ENCODE assay signal across 25 cellular contexts in the genomic region with DNA sequence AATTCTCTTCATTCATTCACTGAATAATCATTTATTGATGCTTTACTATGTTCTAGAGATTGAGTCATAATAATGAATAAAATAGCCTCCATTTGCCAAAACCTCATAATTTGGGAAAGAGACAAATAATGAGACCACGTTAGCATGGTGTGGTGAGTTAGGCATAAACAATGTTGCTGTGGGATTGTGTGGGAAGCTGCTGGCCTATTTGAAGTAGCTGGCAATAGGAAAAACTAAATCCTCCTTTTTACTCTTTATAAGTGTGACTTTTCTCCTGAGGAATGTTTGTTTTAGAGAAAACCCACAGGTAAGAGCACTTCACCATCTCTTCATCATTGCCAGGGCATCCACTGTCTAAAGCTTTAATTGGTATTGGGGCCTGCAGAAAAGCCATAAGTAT.
DNase-seq lines count a peak whose midpoint lies in the region; ATAC-seq, FAIRE-seq and TF ChIP-seq lines count a peak whose summit lies in the region.
"Had no signal": no experiment of that assay in that cellular context is flagged by ENCODE, and none has a peak within 500 bp of the region (broad histone marks: within the 10 kb centered on the region; RNA-seq: fewer than 3 reads in every experiment).

No MANE protein-coding gene starts in this region.

- H3K27ac ChIP-seq in mammary epithelial cell (ENCODE audit: insufficient read depth, low read depth, low read length), result peak overlapping the region; percentile 72
- no peak overlapping the region for H3K27ac ChIP-seq in keratinocyte (ENCODE audit: control insufficient read depth, insufficient read depth, low read length)
- H3K27ac ChIP-seq in spleen, result no peak overlapping the region
- H3K27ac ChIP-seq: KMS-11, thoracic aorta had no signal

- peaks cover 4% of the 10 kb centered on the region for H3K27me3 Mint-ChIP-seq in activated naive CD4-positive, alpha-beta T cell treated with anti-CD3 and anti-CD28 coated beads for 36 hours (ENCODE audit: low read depth)
- H3K27me3 Mint-ChIP-seq: CD4-positive, alpha-beta T cell had no signal

- no peak overlapping the region for H3K4me3 ChIP-seq in AG10803 (ENCODE audit: low read length)
- no peak overlapping the region for H3K4me3 ChIP-seq in mammary epithelial cell (replicated peaks in 1 of 3; ENCODE audit: insufficient read depth in 1 of 3, low read depth in 2 of 3, low read length in 3 of 3)
- H3K4me3 ChIP-seq in keratinocyte (ENCODE audit: control insufficient read depth in 2 of 3, extremely low read depth in 1 of 3, insufficient read depth in 2 of 3, low read depth in 1 of 3, low read length in 3 of 3), result no peak overlapping the region
- H3K4me3 ChIP-seq in spleen, result no peak overlapping the region
- H3K4me3 ChIP-seq: thoracic aorta had no signal

- H2AFZ ChIP-seq in mammary epithelial cell (ENCODE audit: low read depth, low read length) (peak overlapping the region; percentile 7), keratinocyte (ENCODE audit: control insufficient read depth, low read length) (no peak overlapping the region)

- H4K20me1 ChIP-seq in mammary epithelial cell (ENCODE audit: insufficient read depth, low read length) (no peaks in the 10 kb centered on the region), keratinocyte (ENCODE audit: control insufficient read depth, extremely low read depth, insufficient read depth, low read length) (no peaks in the 10 kb centered on the region)

- H3K27me3 ChIP-seq in mammary epithelial cell (ENCODE audit: insufficient read depth, low read length) (no peaks in the 10 kb centered on the region), keratinocyte (ENCODE audit: control insufficient read depth, extremely low read depth, insufficient read depth, low read length) (no peaks in the 10 kb centered on the region), spleen (replicated peaks in 1 of 7) (peaks cover 0 to 5% (median 0%) of the 10 kb centered on the region in 7 donors)

- TF ChIP-seq CTCF in AG10803 (conservative IDR thresholded peaks at IDR 0.05; ENCODE audit: low read length) (no peak), mammary epithelial cell (conservative IDR thresholded peaks at IDR 0.05 in 1 of 2, IDR thresholded peaks at IDR 0.05 in 1 of 2; ENCODE audit: extremely low read depth in 1 of 2, insufficient read depth in 1 of 2, low read depth in 1 of 2, low read length in 2 of 2) (no peak), keratinocyte (optimal IDR thresholded peaks at IDR 0.05 in 1 of 3, IDR thresholded peaks at IDR 0.05 in 1 of 3, conservative IDR thresholded peaks at IDR 0.05 in 1 of 3; ENCODE audit: extremely low read depth in 1 of 3, insufficient read depth in 2 of 3, low read length in 3 of 3) (no peak), spleen (IDR thresholded peaks at IDR 0.05 in 8 of 11, conservative IDR thresholded peaks at IDR 0.05 in 3 of 11) (no peak)

- no TSS peak for BruUV-seq in mammary epithelial cell (replicated peaks; lab: Mats Ljungman, UMichigan)

- H3K36me3 ChIP-seq in mammary epithelial cell (ENCODE audit: insufficient read depth, low read length) (no peaks in the 10 kb centered on the region), keratinocyte (ENCODE audit: control insufficient read depth in 2 of 2, extremely low read depth in 1 of 2, insufficient read depth in 2 of 2, low read length in 2 of 2) (no peaks in the 10 kb centered on the region), spleen (no peaks in the 10 kb centered on the region)
- H3K36me3 ChIP-seq: thoracic aorta had no signal

- H3K4me1 ChIP-seq in mammary epithelial cell (ENCODE audit: insufficient read depth, low read length) (peaks cover 52% of the 10 kb centered on the region), keratinocyte (ENCODE audit: control insufficient read depth, extremely low read depth, insufficient read depth, low read length) (peaks cover 34% of the 10 kb centered on the region), spleen (peaks cover 0 to 14% (median 7%) of the 10 kb centered on the region in 6 donors)

- no peaks in the 10 kb centered on the region for H3K9me3 Mint-ChIP-seq in activated naive CD4-positive, alpha-beta T cell treated with anti-CD3 and anti-CD28 coated beads for 36 hours
- H3K9me3 Mint-ChIP-seq: activated naive CD4-positive, alpha-beta T cell treated with anti-CD3 and anti-CD28 coated beads, Interleukin-2, amount 50 U/mL, for 72 hours; activated T-cell treated with anti-CD3 and anti-CD28 coated beads, Interleukin-2, amount 50 U/mL, for 72 hours; CD4-positive, alpha-beta T cell; stimulated activated effector memory CD8-positive, alpha-beta T cell treated with anti-CD3 and anti-CD28 coated beads, Interleukin-12 subunit alpha, Interleukin-12 subunit beta, amount 100 ng/mL, for 72 hours had no signal

- H3K9me3 ChIP-seq in mammary epithelial cell (replicated peaks; ENCODE audit: insufficient read depth, low read length) (no peaks in the 10 kb centered on the region), keratinocyte (ENCODE audit: control insufficient read depth, low read depth, low read length) (no peaks in the 10 kb centered on the region), spleen (no peaks in the 10 kb centered on the region)
- H3K9me3 ChIP-seq: SK-N-SH, thoracic aorta had no signal

- ATAC-seq in HG03108 (IDR thresholded peaks at IDR 0.05; ENCODE audit: unreplicated experiment), result no peak
- ATAC-seq: activated CD8-positive, alpha-beta T cell treated with anti-CD3 and anti-CD28 coated beads, Interleukin-2, amount 10 ng/mL, durations not matched to agents 7 days and 5 days; activated naive CD4-positive, alpha-beta T cell treated with anti-CD3 and anti-CD28 coated beads, Interleukin-2, amount 50 U/mL, for 72 hours; activated T-cell treated with anti-CD3 and anti-CD28 coated beads, Interleukin-2, amount 50 U/mL, for 72 hours; right cardiac atrium; stimulated activated effector memory CD8-positive, alpha-beta T cell treated with anti-CD3 and anti-CD28 coated beads, Interleukin-12 subunit alpha, Interleukin-12 subunit beta, amount 100 ng/mL, for 72 hours had no signal

- H3K4me3 Mint-ChIP-seq in activated naive CD4-positive, alpha-beta T cell treated with anti-CD3 and anti-CD28 coated beads for 36 hours, result no peak overlapping the region
- H3K4me3 Mint-ChIP-seq: activated CD8-positive, alpha-beta T cell treated with anti-CD3 and anti-CD28 coated beads, Interleukin-2, amount 10 ng/mL, durations not matched to agents 7 days and 5 days; activated T-cell treated with anti-CD3 and anti-CD28 coated beads, Interleukin-2, amount 50 U/mL, for 72 hours; CD4-positive, alpha-beta T cell; stimulated activated effector memory CD8-positive, alpha-beta T cell treated with anti-CD3 and anti-CD28 coated beads, Interleukin-12 subunit alpha, Interleukin-12 subunit beta, amount 100 ng/mL, for 72 hours had no signal

- CTCF ChIA-PET in mammary epithelial cell (lab: Charles Lee; ENCODE audit: low non-redundant PET), result interaction anchor here (0.6 kb wide), 1 partner anchor 68 kb away, joined by 3 read pairs; no protein-coding TSS in a partner anchor
- CTCF ChIA-PET in activated naive CD4-positive, alpha-beta T cell treated with anti-CD3 and anti-CD28 coated beads for 36 hours (lab: Charles Lee), result interaction anchor here (5.8 kb wide), 1 partner anchor 7 kb away, joined by 32 read pairs; no protein-coding TSS in a partner anchor

- no peaks in the 10 kb centered on the region for H3K36me3 Mint-ChIP-seq in activated naive CD4-positive, alpha-beta T cell treated with anti-CD3 and anti-CD28 coated beads for 36 hours (ENCODE audit: low read depth)
- H3K36me3 Mint-ChIP-seq: activated naive CD4-positive, alpha-beta T cell treated with anti-CD3 and anti-CD28 coated beads, Interleukin-2, amount 50 U/mL, for 72 hours; stimulated activated effector memory CD8-positive, alpha-beta T cell treated with anti-CD3 and anti-CD28 coated beads, Interleukin-12 subunit alpha, Interleukin-12 subunit beta, amount 100 ng/mL, for 72 hours had no signal

- no peaks in the 10 kb centered on the region for H3K9me1 ChIP-seq in keratinocyte (ENCODE audit: control insufficient read depth, extremely low read depth, insufficient read depth, low read length)

- no peak overlapping the region for H3K27ac Mint-ChIP-seq in activated naive CD4-positive, alpha-beta T cell treated with anti-CD3 and anti-CD28 coated beads for 36 hours
- H3K27ac Mint-ChIP-seq: activated CD8-positive, alpha-beta T cell treated with anti-CD3 and anti-CD28 coated beads, Interleukin-2, amount 10 ng/mL, durations not matched to agents 7 days and 5 days; activated naive CD4-positive, alpha-beta T cell treated with anti-CD3 and anti-CD28 coated beads, Interleukin-2, amount 50 U/mL, for 72 hours; activated T-cell treated with anti-CD3 and anti-CD28 coated beads, Interleukin-2, amount 50 U/mL, for 72 hours; CD4-positive, alpha-beta T cell; stimulated activated effector memory CD8-positive, alpha-beta T cell treated with anti-CD3 and anti-CD28 coated beads, Interleukin-12 subunit alpha, Interleukin-12 subunit beta, amount 100 ng/mL, for 72 hours had no signal

- H3K79me2 ChIP-seq in mammary epithelial cell (ENCODE audit: insufficient read depth, low read length), result no peaks in the 10 kb centered on the region
- H3K79me2 ChIP-seq in keratinocyte (ENCODE audit: control insufficient read depth, insufficient read depth, low read length), result no peaks in the 10 kb centered on the region

- dilution Hi-C loops in mammary epithelial cell (cut with HindIII; ENCODE audit: low sequenced_read_pairs), result loop anchor here (25.0 kb wide), 1 partner anchor 153 kb away; no protein-coding TSS in a partner anchor
- dilution Hi-C loops in keratinocyte (cut with MboI; ENCODE audit: extremely low pct_ligation_motif_present, low sequenced_read_pairs), result no loop called here

- in situ Hi-C loops in mammary epithelial cell (cut with MboI; ENCODE audit: low sequenced_read_pairs in 2 of 2), result no loop called here

- no peak overlapping the region for H3K9ac ChIP-seq in mammary epithelial cell (ENCODE audit: insufficient read depth, low read length)
- no peak overlapping the region for H3K9ac ChIP-seq in keratinocyte (ENCODE audit: control insufficient read depth, extremely low read depth, insufficient read depth, low read length)
- H3K9ac ChIP-seq: KMS-11, SK-N-SH had no signal

- peak; percentile 29 for FAIRE-seq in keratinocyte (lab: Jason Lieb, UNC)
- FAIRE-seq: endothelial cell of umbilical vein had no signal

- no peak for TF ChIP-seq POLR2A in spleen (IDR thresholded peaks at IDR 0.05)

- peaks cover 4% of the 10 kb centered on the region for H3K4me1 Mint-ChIP-seq in activated naive CD4-positive, alpha-beta T cell treated with anti-CD3 and anti-CD28 coated beads for 36 hours (ENCODE audit: low read depth)
- H3K4me1 Mint-ChIP-seq: stimulated activated effector memory CD8-positive, alpha-beta T cell treated with anti-CD3 and anti-CD28 coated beads, Interleukin-12 subunit alpha, Interleukin-12 subunit beta, amount 100 ng/mL, for 72 hours had no signal

- 0% methylated on average over 1 of the region's 1 CpG for WGBS in mammary epithelial cell (ENCODE audit: low coverage, missing lambda C conversion rate)
- WGBS in spleen, 5 donors, result 67 to 85% (median 71%) methylated on average over 1 of the region's 1 CpG

- H3K4me2 ChIP-seq in mammary epithelial cell (ENCODE audit: insufficient read depth, low read depth, low read length) (no peak overlapping the region), keratinocyte (ENCODE audit: control insufficient read depth, extremely low read depth, insufficient read depth, low read depth, low read length) (no peak overlapping the region)
- H3K4me2 ChIP-seq: KMS-11, SK-N-SH had no signal

- DNase-seq in AG10803 (ENCODE audit: low read depth), result peak; percentile 73
- peak; percentile 18 for DNase-seq in HT1080 (ENCODE audit: low read depth)
- DNase-seq in mammary epithelial cell, result peak; percentile 64
- DNase-seq in keratinocyte (ENCODE audit: low read depth, low spot score), result no peak
- DNase-seq in spleen, result no peak
- DNase-seq in activated naive CD4-positive, alpha-beta T cell treated with anti-CD3 and anti-CD28 coated beads for 36 hours, result no peak
- no peak for DNase-seq in HuH-7 (ENCODE audit: low spot score)
- DNase-seq: activated CD4-positive, CD25-positive, alpha-beta regulatory T cell; activated CD8-positive, alpha-beta T cell treated with anti-CD3 and anti-CD28 coated beads, Interleukin-2, amount 10 ng/mL, durations not matched to agents 7 days and 5 days; activated T-cell treated with anti-CD3 and anti-CD28 coated beads, Interleukin-2, amount 50 U/mL, for 72 hours; CD4-positive, alpha-beta T cell; DMS153; glutamatergic neuron; NCI-H1092; NCI-H2081 treated with DMSO at 0.1 percent for 48 hours; NCI-H526 treated with DMSO at 0.1 percent for 48 hours; OCI-M1; right cardiac atrium; SK-N-SH had no signal

- intact Hi-C loops in mammary epithelial cell (cut with micrococcal nuclease), result no loop called here
- intact Hi-C loops in spleen (cut with DNase I; ENCODE audit: low total_unique reads), result no loop called here
- intact Hi-C loops in activated naive CD4-positive, alpha-beta T cell treated with anti-CD3 and anti-CD28 coated beads for 36 hours (cut with micrococcal nuclease), result no loop called here

Comparison
In these comparisons a context has a peak if more than half of its experiments do, and no peak if none do; other contexts are left out.
1. DNase-seq: peak in AG10803 (single experiment), HT1080 (single experiment) and mammary epithelial cell (single experiment); none in keratinocyte (single experiment), spleen (single experiment), activated naive CD4-positive, alpha-beta T cell treated with anti-CD3 and anti-CD28 coated beads for 36 hours (single experiment) and HuH-7 (single experiment).